Comparison of ENCODE assay signal across 9 cellular contexts in genomic region chr1:21511579-21512522, GRCh38. TPM values are rescaled to one million over a fixed set of nuclear protein-coding genes. Genes with fewer than 3 reads are reported as not detected.
DNase-seq lines count a peak whose midpoint lies in the region; ATAC-seq and TF ChIP-seq lines count a peak whose summit lies in the region.
"Had no signal": no experiment of that assay in that cellular context is flagged by ENCODE, and none has a peak within 500 bp of the region (broad histone marks: within the 10 kb centered on the region; RNA-seq: fewer than 3 reads in every experiment).

No MANE protein-coding gene starts in this region.

- H3K36me3 Mint-ChIP-seq in IgD-negative memory B cell (peaks cover 6% of the 10 kb centered on the region), chondrocyte (ENCODE audit: low read depth) (no peaks in the 10 kb centered on the region)

- no peak overlapping the region for H3K4me3 ChIP-seq in lung
- H3K4me3 ChIP-seq in upper lobe of right lung: peak overlapping the region; percentile 47
- H3K4me3 ChIP-seq: right lobe of liver had no signal

- H3K4me1 ChIP-seq in lung (ENCODE audit: control insufficient read depth in 2 of 2, insufficient read depth in 2 of 2, low read length in 2 of 2) (peaks cover 0 to 12% of the 10 kb centered on the region in 2 donors), upper lobe of right lung (peaks cover 22% of the 10 kb centered on the region)

- H3K36me3 ChIP-seq in lung (ENCODE audit: control insufficient read depth in 2 of 2, insufficient read depth in 2 of 2, low read length in 2 of 2) (no peaks in the 10 kb centered on the region), upper lobe of right lung (no peaks in the 10 kb centered on the region)
- H3K36me3 ChIP-seq: right lobe of liver had no signal

- peak overlapping the region in 3 of 4 donors; percentile 37 to 77 (median 47) for H3K4me3 Mint-ChIP-seq in IgD-negative memory B cell
- H3K4me3 Mint-ChIP-seq in chondrocyte (ENCODE audit: unreplicated experiment): peak overlapping the region; percentile 29

- H3K27ac Mint-ChIP-seq in IgD-negative memory B cell (peak overlapping the region in 1 of 3 donors; percentile 56), chondrocyte (ENCODE audit: unreplicated experiment) (peak overlapping the region; percentile 95)

- peak overlapping the region in 1 of 2 donors; percentile 46 for H3K27ac ChIP-seq in lung (ENCODE audit: low read depth in 1 of 2, low read length in 1 of 2)
- H3K27ac ChIP-seq in upper lobe of right lung: peak overlapping the region; percentile 68
- H3K27ac ChIP-seq: right lobe of liver had no signal

- H3K4me1 Mint-ChIP-seq in IgD-negative memory B cell: peaks cover 33 to 44% (median 34%) of the 10 kb centered on the region in 3 donors
- peaks cover 33% of the 10 kb centered on the region for H3K4me1 Mint-ChIP-seq in chondrocyte (ENCODE audit: low read depth)

- peaks cover 13% of the 10 kb centered on the region for H3K27me3 Mint-ChIP-seq in IgD-negative memory B cell
- H3K27me3 Mint-ChIP-seq in chondrocyte (ENCODE audit: low read depth): no peaks in the 10 kb centered on the region

- WGBS in lung, 2 donors: 69 to 80% methylated on average over 11 of the region's 11 CpGs

- no peak for TF ChIP-seq CTCF in chondrocyte (IDR thresholded peaks at IDR 0.05)
- no peak for TF ChIP-seq CTCF in lung (IDR thresholded peaks at IDR 0.05; ENCODE audit: control extremely low read depth, extremely low read depth)
- TF ChIP-seq CTCF in upper lobe of right lung (IDR thresholded peaks at IDR 0.05): no peak
- TF ChIP-seq CTCF in omental fat pad (IDR thresholded peaks at IDR 0.05): no peak

- DNase-seq in chondrocyte (ENCODE audit: low spot score) (no peak), lung (ENCODE audit: low spot score) (peak; percentile 75), upper lobe of right lung (peak; percentile 81), omental fat pad (ENCODE audit: low spot score) (no peak), Kasumi-1 (lab: John Stamatoyannopoulos, UW) (no peak), KG1 (lab: John Stamatoyannopoulos, UW) (no peak)
- DNase-seq: NCI-H146, right lobe of liver had no signal

- peaks cover 0 to 2% of the 10 kb centered on the region in 2 donors for H3K9me3 ChIP-seq in lung (ENCODE audit: control insufficient read depth in 2 of 2, insufficient read depth in 1 of 2, low read length in 1 of 2)
- H3K9me3 ChIP-seq in upper lobe of right lung: no peaks in the 10 kb centered on the region
- H3K9me3 ChIP-seq: right lobe of liver had no signal

- no peaks in the 10 kb centered on the region for H3K27me3 ChIP-seq in lung (ENCODE audit: control insufficient read depth, insufficient read depth)
- H3K27me3 ChIP-seq in upper lobe of right lung: peaks cover 19% of the 10 kb centered on the region

- intact Hi-C loops in upper lobe of right lung (cut with DNase I): loop anchor here (10.0 kb wide), 1 partner anchor 63 kb away; no protein-coding TSS in a partner anchor

- no peaks in the 10 kb centered on the region for H3K9me3 Mint-ChIP-seq in IgD-negative memory B cell
- H3K9me3 Mint-ChIP-seq in chondrocyte (ENCODE audit: low read depth): no peaks in the 10 kb centered on the region

- ATAC-seq in lung (ENCODE audit: insufficient read depth, low FRiP score) (no peak), upper lobe of right lung (peak; percentile 59), omental fat pad (ENCODE audit: low FRiP score) (no peak)

RNA-seq across cellular contexts. Expression of gene ALPL, which starts 2.6 kb away (rescaled TPM):
- 1.4 TPM for polyA plus RNA-seq in IgD-negative memory B cell
- total RNA-seq in chondrocyte: 17.6 to 37.0 TPM (median 19.2 TPM) in 3 replicates
- 100 to 1,000 TPM in 1 of 2 donors, 10 to 100 TPM in 1; 38.6 to 242 TPM for total RNA-seq in lung
- polyA plus RNA-seq in lung: 100 to 1,000 TPM; 220 to 241 TPM
- 164 TPM for total RNA-seq in upper lobe of right lung
- total RNA-seq in omental fat pad: 10 to 100 TPM in 3 of 4 donors, 1 to 10 TPM in 1; 5.3 to 52.8 (median 16.8) TPM

Comparison
In these comparisons a context has a peak if more than half of its experiments do, and no peak if none do; other contexts are left out.
1. DNase-seq: peak in lung (single experiment) and upper lobe of right lung (single experiment); none in chondrocyte (single experiment), omental fat pad (single experiment), Kasumi-1 (0 of 2) and KG1 (single experiment).